In genomic region chr1:45518366-45518765, GRCh38 we compare ENCODE assay signal across 7 cellular contexts. TPM values are rescaled to one million over a fixed set of nuclear protein-coding genes. Genes with fewer than 3 reads are reported as not detected.
A peak's percentile ranks its signal among the peaks of the same experiment; 100 is the strongest.
DNase-seq lines count a peak whose midpoint lies in the region; ATAC-seq and TF ChIP-seq lines count a peak whose summit lies in the region.
"Not testable (repeated sequence)": the region's sequence is repeated elsewhere in the genome, so short reads cannot be mapped to it uniquely, and the experiment has no call there.
"Had no signal": no experiment of that assay in that cellular context is flagged by ENCODE, and none has a peak within 500 bp of the region (broad histone marks: within the 10 kb centered on the region; RNA-seq: fewer than 3 reads in every experiment).

No MANE protein-coding gene starts in this region.

- DNase-seq in CD4-positive, alpha-beta memory T cell; Karpas-422; WTC11 (ENCODE audit: low spot score); activated naive CD8-positive, alpha-beta T cell treated with anti-CD3 and anti-CD28 coated beads, Interleukin-2, amount 50 U/mL, for 24 hours; memory B cell (ENCODE audit: low spot score in 2 of 2); stimulated activated naive B cell treated with anti-CD40 and anti-IgM and Interleukin-4, amounts not matched to agents 10 μg/mL and 1 μg/mL and 100 μg/mL, for 72 hours: not testable (repeated sequence)

- H3K4me3 Mint-ChIP-seq in CD4-positive, alpha-beta memory T cell: peak overlapping the region in 1 of 8 donors; percentile 96
- H3K4me3 Mint-ChIP-seq in WTC11: peak overlapping the region; percentile 95; the same call in 1 of the 2 replicates
- peak overlapping the region; percentile 94 for H3K4me3 Mint-ChIP-seq in activated naive CD8-positive, alpha-beta T cell treated with anti-CD3 and anti-CD28 coated beads, Interleukin-2, amount 50 U/mL, for 24 hours
- H3K4me3 Mint-ChIP-seq in memory B cell: not testable (repeated sequence)
- H3K4me3 Mint-ChIP-seq in stimulated activated naive B cell treated with anti-CD40 and anti-IgM and Interleukin-4, amounts not matched to agents 10 μg/mL and 1 μg/mL and 100 μg/mL, for 72 hours: peak overlapping the region; percentile 82 to 99

- H3K27me3 ChIP-seq in CD4-positive, alpha-beta memory T cell (ENCODE audit: insufficient read depth, low read length); Karpas-422 (ENCODE audit: low read length): not testable (repeated sequence)

- H3K9me3 ChIP-seq in CD4-positive, alpha-beta memory T cell (ENCODE audit: control insufficient read depth in 1 of 2, low read length in 2 of 2); Karpas-422 (ENCODE audit: low read length): not testable (repeated sequence)

- H3K27ac Mint-ChIP-seq in CD4-positive, alpha-beta memory T cell: peak overlapping the region in 5 of 7 donors; percentile 31 to 88 (median 59)
- H3K27ac Mint-ChIP-seq in WTC11: 0 out of 2 replicates have a peak overlapping the region, but pooled peaks have one; percentile 87
- H3K27ac Mint-ChIP-seq in activated naive CD8-positive, alpha-beta T cell treated with anti-CD3 and anti-CD28 coated beads, Interleukin-2, amount 50 U/mL, for 24 hours: peak overlapping the region; percentile 1
- H3K27ac Mint-ChIP-seq in memory B cell: peak overlapping the region; percentile 71
- H3K27ac Mint-ChIP-seq in stimulated activated naive B cell treated with anti-CD40 and anti-IgM and Interleukin-4, amounts not matched to agents 10 μg/mL and 1 μg/mL and 100 μg/mL, for 72 hours: not testable (repeated sequence)

- H3K9me3 Mint-ChIP-seq in CD4-positive, alpha-beta memory T cell; WTC11; activated naive CD8-positive, alpha-beta T cell treated with anti-CD3 and anti-CD28 coated beads, Interleukin-2, amount 50 U/mL, for 24 hours; memory B cell; stimulated activated naive B cell treated with anti-CD40 and anti-IgM and Interleukin-4, amounts not matched to agents 10 μg/mL and 1 μg/mL and 100 μg/mL, for 72 hours: not testable (repeated sequence)

- ATAC-seq in WTC11; activated naive CD8-positive, alpha-beta T cell treated with anti-CD3 and anti-CD28 coated beads, Interleukin-2, amount 50 U/mL, for 24 hours; memory B cell (ENCODE audit: low read depth); stimulated activated naive B cell treated with anti-CD40 and anti-IgM and Interleukin-4, amounts not matched to agents 10 μg/mL and 1 μg/mL and 100 μg/mL, for 72 hours (replicated peaks): not testable (repeated sequence)

- intact Hi-C loops in CD4-positive, alpha-beta memory T cell (cut with micrococcal nuclease): not testable (repeated sequence)

- not testable (repeated sequence) for H3K4me3 ChIP-seq in CD4-positive, alpha-beta memory T cell (ENCODE audit: low read length in 2 of 2); Karpas-422 (ENCODE audit: low read length)

- H3K36me3 ChIP-seq in CD4-positive, alpha-beta memory T cell (ENCODE audit: insufficient read depth, low read length): peaks cover 42% of the 10 kb centered on the region
- peaks cover 34% of the 10 kb centered on the region for H3K36me3 ChIP-seq in Karpas-422 (ENCODE audit: insufficient read depth, low read length)

- H3K4me2 ChIP-seq in Karpas-422 (ENCODE audit: low read depth, low read length, poor library complexity, severe bottlenecking): not testable (repeated sequence)

- not testable (repeated sequence) for H3K9ac ChIP-seq in Karpas-422 (ENCODE audit: low read length)

- TF ChIP-seq CTCF in WTC11 (IDR thresholded peaks at IDR 0.05): not testable (repeated sequence)

- CTCF ChIA-PET in CD4-positive, alpha-beta memory T cell (lab: Charles Lee; ENCODE audit: partially characterized antibody): interaction anchor here (0.7 to 11.6 kb wide), 3 partner anchors 8 to 52 kb away, joined by 3 to 74 read pairs (median 3); no protein-coding TSS in a partner anchor
- CTCF ChIA-PET in WTC11 (lab: Charles Lee): interaction anchor here (1.1 kb wide), 1 partner anchor 18 kb away, joined by 4 read pairs; the partner anchor contains the start of genes CCDC163 and MMACHC

- H3K36me3 Mint-ChIP-seq in CD4-positive, alpha-beta memory T cell: peaks cover 25 to 55% of the 10 kb centered on the region in 2 donors
- H3K36me3 Mint-ChIP-seq in WTC11 (peaks cover 60% of the 10 kb centered on the region), memory B cell (peaks cover 22% of the 10 kb centered on the region)
- peaks cover 65% of the 10 kb centered on the region for H3K36me3 Mint-ChIP-seq in activated naive CD8-positive, alpha-beta T cell treated with anti-CD3 and anti-CD28 coated beads, Interleukin-2, amount 50 U/mL, for 24 hours (ENCODE audit: low read depth)
- peaks cover 29 to 66% of the 10 kb centered on the region in 2 donors for H3K36me3 Mint-ChIP-seq in stimulated activated naive B cell treated with anti-CD40 and anti-IgM and Interleukin-4, amounts not matched to agents 10 μg/mL and 1 μg/mL and 100 μg/mL, for 72 hours

- POLR2A ChIA-PET in CD4-positive, alpha-beta memory T cell (lab: Charles Lee; ENCODE audit: partially characterized antibody): interaction anchor here (1.4 to 2.8 kb wide), 2 partner anchors 19 to 32 kb away, joined by 3 to 10 read pairs; partner anchors contain the start of gene AKR1A1
- POLR2A ChIA-PET in WTC11 (lab: Charles Lee): interaction anchor here (0.5 to 2.4 kb wide), 3 partner anchors 11 to 226 kb away, joined by 4 to 16 read pairs (median 4); partner anchors contain the start of gene AKR1A1

- peak overlapping the region; percentile 30 for H3K27ac ChIP-seq in CD4-positive, alpha-beta memory T cell (ENCODE audit: low read depth, low read length)
- peak overlapping the region; percentile 26; the same call in 1 of the 2 replicates for H3K27ac ChIP-seq in Karpas-422 (ENCODE audit: low read length)

- H3K4me1 ChIP-seq in CD4-positive, alpha-beta memory T cell (ENCODE audit: insufficient read depth, low read length): peaks cover 25% of the 10 kb centered on the region
- H3K4me1 ChIP-seq in Karpas-422 (ENCODE audit: low read length): peaks cover 28% of the 10 kb centered on the region

- H3K27me3 Mint-ChIP-seq in CD4-positive, alpha-beta memory T cell; WTC11 (ENCODE audit: low read depth); activated naive CD8-positive, alpha-beta T cell treated with anti-CD3 and anti-CD28 coated beads, Interleukin-2, amount 50 U/mL, for 24 hours; memory B cell; stimulated activated naive B cell treated with anti-CD40 and anti-IgM and Interleukin-4, amounts not matched to agents 10 μg/mL and 1 μg/mL and 100 μg/mL, for 72 hours: not testable (repeated sequence)

- H4K20me1 ChIP-seq in Karpas-422 (ENCODE audit: insufficient read depth, low read depth, low read length): peaks cover 21% of the 10 kb centered on the region

- H3K79me2 ChIP-seq in Karpas-422 (ENCODE audit: low read length): peaks cover 41% of the 10 kb centered on the region

- not testable (repeated sequence) for H2AFZ ChIP-seq in Karpas-422 (ENCODE audit: low read length)

- peaks cover 21 to 54% (median 35%) of the 10 kb centered on the region in 4 donors for H3K4me1 Mint-ChIP-seq in CD4-positive, alpha-beta memory T cell
- H3K4me1 Mint-ChIP-seq in WTC11 (peaks cover 30% of the 10 kb centered on the region), memory B cell (peaks cover 20% of the 10 kb centered on the region)
- peaks cover 62% of the 10 kb centered on the region for H3K4me1 Mint-ChIP-seq in activated naive CD8-positive, alpha-beta T cell treated with anti-CD3 and anti-CD28 coated beads, Interleukin-2, amount 50 U/mL, for 24 hours
- peaks cover 32 to 76% of the 10 kb centered on the region in 2 donors for H3K4me1 Mint-ChIP-seq in stimulated activated naive B cell treated with anti-CD40 and anti-IgM and Interleukin-4, amounts not matched to agents 10 μg/mL and 1 μg/mL and 100 μg/mL, for 72 hours

- not testable (repeated sequence) for H3K9me2 ChIP-seq in Karpas-422 (replicated peaks; ENCODE audit: insufficient read depth, low read length)

RNA-seq across cellular contexts. Expression of gene PRDX1, which starts 3.3 kb away (rescaled TPM):
- 100 to 1,000 TPM; 130 to 145 TPM for total RNA-seq in CD4-positive, alpha-beta memory T cell
- 100 to 1,000 TPM; 249 to 288 TPM for polyA plus RNA-seq in CD4-positive, alpha-beta memory T cell
- total RNA-seq in Karpas-422 (2014; rRNA removed; shearing (Covaris generic); ENCODE audit: low replicate concordance): 289 and 397 TPM in 2 replicates
- 1,102 to 1,197 TPM (median 1,130 TPM) in 3 replicates for total RNA-seq in WTC11 (2021)

RNA-seq across cellular contexts. Expression of gene MMACHC, which starts 18.3 kb away (rescaled TPM):
- total RNA-seq in CD4-positive, alpha-beta memory T cell: 1 to 10 TPM; 6.2 to 6.5 TPM
- polyA plus RNA-seq in CD4-positive, alpha-beta memory T cell: 1 to 10 TPM in 1 of 2 donors, not detected in 1; 1.5 TPM
- 5.5 and 13.8 TPM in 2 replicates for total RNA-seq in Karpas-422 (2014; rRNA removed; shearing (Covaris generic); ENCODE audit: low replicate concordance)
- 8.4 to 10.1 TPM (median 8.5 TPM) in 3 replicates for total RNA-seq in WTC11 (2021)

RNA-seq across cellular contexts. Expression of gene CCDC163, which starts 18.5 kb away (rescaled TPM):
- total RNA-seq in CD4-positive, alpha-beta memory T cell: 1 to 10 TPM; 4.0 to 4.2 TPM
- polyA plus RNA-seq in CD4-positive, alpha-beta memory T cell: 1 to 10 TPM; 4.3 to 4.6 TPM
- 5.8 and 9.0 TPM in 2 replicates for total RNA-seq in Karpas-422 (2014; rRNA removed; shearing (Covaris generic); ENCODE audit: low replicate concordance)
- total RNA-seq in WTC11 (2021): 1.9 to 3.6 TPM (median 2.1 TPM) in 3 replicates
- total RNA-seq: vagina had no signal

RNA-seq across cellular contexts. Expression of gene TESK2, which starts 27.4 kb away (rescaled TPM):
- total RNA-seq in CD4-positive, alpha-beta memory T cell: 1 to 10 TPM; 7.5 to 7.7 TPM
- 1 to 10 TPM; 4.5 to 4.9 TPM for polyA plus RNA-seq in CD4-positive, alpha-beta memory T cell
- 1.3 and 1.5 TPM in 2 replicates for total RNA-seq in Karpas-422 (2014; rRNA removed; shearing (Covaris generic); ENCODE audit: low replicate concordance)
- 13.1 to 14.2 TPM (median 13.3 TPM) in 3 replicates for total RNA-seq in WTC11 (2021)

RNA-seq across cellular contexts. Expression of gene AKR1A1, which starts 32.3 kb away (rescaled TPM):
- total RNA-seq in CD4-positive, alpha-beta memory T cell: 10 to 100 TPM; 84.3 to 89.8 TPM
- 100 to 1,000 TPM in 1 of 2 donors, 10 to 100 TPM in 1; 94.6 to 124 TPM for polyA plus RNA-seq in CD4-positive, alpha-beta memory T cell
- 79.0 and 120 TPM in 2 replicates for total RNA-seq in Karpas-422 (2014; rRNA removed; shearing (Covaris generic); ENCODE audit: low replicate concordance)
- 338 to 380 TPM (median 371 TPM) in 3 replicates for total RNA-seq in WTC11 (2021)
